ENCODE assay signal across 37 cellular contexts in genomic region chr12:44036875-44037443, GRCh38.
"Had no signal": no experiment of that assay in that cellular context is flagged by ENCODE, and none has a peak within 500 bp of the region (broad histone marks: within the 10 kb centered on the region; RNA-seq: fewer than 3 reads in every experiment).

No MANE protein-coding gene starts in this region.

- H3K36me3 ChIP-seq: adrenal gland, ascending aorta, brain microvascular endothelial cell, breast epithelium, cardiac muscle cell had no signal

- H3K27ac ChIP-seq: adrenal gland, ascending aorta, brain microvascular endothelial cell, breast epithelium, cardiac muscle cell had no signal

- H3K4me3 ChIP-seq: adrenal gland, ascending aorta, breast epithelium, cardiac muscle cell had no signal

- H3K4me1 ChIP-seq: adrenal gland, ascending aorta, breast epithelium had no signal

- H3K27ac Mint-ChIP-seq: activated naive CD4-positive, alpha-beta T cell treated with anti-CD3 and anti-CD28 coated beads for 36 hours; activated naive CD4-positive, alpha-beta T cell treated with anti-CD3 and anti-CD28 coated beads, Interleukin-2, amount 10 ng/mL, durations not matched to agents 7 days and 5 days; activated naive CD4-positive, alpha-beta T cell treated with anti-CD3 and anti-CD28 coated beads, Interleukin-2, amount 50 U/mL, for 24 hours; activated naive CD8-positive, alpha-beta T cell; activated naive CD8-positive, alpha-beta T cell treated with anti-CD3 and anti-CD28 coated beads for 36 hours; activated naive CD8-positive, alpha-beta T cell treated with anti-CD3 and anti-CD28 coated beads, Interleukin-2, amount 10 ng/mL, durations not matched to agents 7 days and 5 days; activated naive CD8-positive, alpha-beta T cell treated with anti-CD3 and anti-CD28 coated beads, Interleukin-2, amount 50 U/mL, for 24 hours; activated T-cell treated with anti-CD3 and anti-CD28 coated beads, Interleukin-2, amount 50 U/mL, for 24 hours; activated T-cell treated with anti-CD3 and anti-CD28 coated beads, Interleukin-2, amount 50 U/mL, for 72 hours; activated T-helper 1 cell treated with anti-CD3 and anti-CD28 coated beads, Interleukin-12 subunit alpha, Interleukin-12 subunit beta, Interleukin-2, Interleukin-4 antibody, amounts not matched to agents 30 ng/mL and 10 ng/mL and 1 ng/mL, durations not matched to agents 14 hours and 24 hours and 36 hours; activated T-helper 17 cell treated with anti-CD3 and anti-CD28 coated beads, Interleukin-2, amount 50 U/mL, for 72 hours; activated T-helper 2 cell treated with anti-CD3 and anti-CD28 coated beads, Interferon-gamma antibody, Interleukin-2, Interleukin-4, amounts not matched to agents 10 μg/mL and 5 μg/mL and 100 μg/mL, durations not matched to agents 14 hours and 24 hours and 36 hours had no signal

- H3K27me3 ChIP-seq: adrenal gland, ascending aorta, brain microvascular endothelial cell, breast epithelium, cardiac muscle cell had no signal

- DNase-seq: activated effector memory CD4-positive, alpha-beta T cell treated with anti-CD3 and anti-CD28 coated beads, Interleukin-2, amount 50 U/mL, for 16 hours; activated effector memory CD4-positive, alpha-beta T cell treated with Interleukin-2 at 50 U/mL for 16 hours; activated gamma-delta T cell; activated gamma-delta T cell treated with Interleukin-2 at 50 U/mL for 16 hours; activated naive CD4-positive, alpha-beta T cell; activated naive CD4-positive, alpha-beta T cell treated with anti-CD3 and anti-CD28 coated beads for 36 hours; activated naive CD4-positive, alpha-beta T cell treated with anti-CD3 and anti-CD28 coated beads, Interleukin-2, amount 10 ng/mL, durations not matched to agents 7 days and 5 days; activated naive CD4-positive, alpha-beta T cell treated with anti-CD3 and anti-CD28 coated beads, Interleukin-2, amount 50 U/mL, for 16 hours; activated naive CD4-positive, alpha-beta T cell treated with Interleukin-2 at 50 U/mL for 16 hours; activated naive CD8-positive, alpha-beta T cell treated with anti-CD3 and anti-CD28 coated beads for 36 hours; activated naive CD8-positive, alpha-beta T cell treated with anti-CD3 and anti-CD28 coated beads, Interleukin-2, amount 10 ng/mL, durations not matched to agents 7 days and 5 days; activated naive CD8-positive, alpha-beta T cell treated with anti-CD3 and anti-CD28 coated beads, Interleukin-2, amount 50 U/mL, for 24 hours; activated T-cell treated with anti-CD3 and anti-CD28 coated beads for 4 hours; activated T-cell treated with anti-CD3 and anti-CD28 coated beads, Interleukin-2, amount 50 U/mL, for 1 hour; activated T-cell treated with anti-CD3 and anti-CD28 coated beads, Interleukin-2, amount 50 U/mL, for 24 hours; activated T-cell treated with anti-CD3 and anti-CD28 coated beads, Interleukin-2, amount 50 U/mL, for 4 hours; activated T-cell treated with anti-CD3 and anti-CD28 coated beads, Interleukin-2, amount 50 U/mL, for 48 hours; activated T-cell treated with anti-CD3 and anti-CD28 coated beads, Interleukin-2, amount 50 U/mL, for 72 hours; adrenal gland; amniotic stem cell; amygdala; anterior cingulate cortex; brain microvascular endothelial cell; caudate nucleus; central memory CD4-positive, alpha-beta T cell; cerebellar nuclear complex had no signal

- H3K9me3 Mint-ChIP-seq: activated naive CD4-positive, alpha-beta T cell treated with anti-CD3 and anti-CD28 coated beads, Interleukin-2, amount 50 U/mL, for 24 hours; activated naive CD4-positive, alpha-beta T cell treated with anti-CD3 and anti-CD28 coated beads, Interleukin-2, amount 50 U/mL, for 72 hours; activated naive CD8-positive, alpha-beta T cell treated with anti-CD3 and anti-CD28 coated beads for 36 hours; activated naive CD8-positive, alpha-beta T cell treated with anti-CD3 and anti-CD28 coated beads, Interleukin-2, amount 50 U/mL, for 24 hours; activated T-cell treated with anti-CD3 and anti-CD28 coated beads, Interleukin-2, amount 50 U/mL, for 24 hours; activated T-cell treated with anti-CD3 and anti-CD28 coated beads, Interleukin-2, amount 50 U/mL, for 4 hours; activated T-cell treated with anti-CD3 and anti-CD28 coated beads, Interleukin-2, amount 50 U/mL, for 72 hours; activated T-helper 1 cell treated with anti-CD3 and anti-CD28 coated beads, Interleukin-12 subunit alpha, Interleukin-12 subunit beta, Interleukin-2, Interleukin-4 antibody, amounts not matched to agents 30 ng/mL and 10 ng/mL and 1 ng/mL, durations not matched to agents 14 hours and 24 hours and 36 hours; activated T-helper 17 cell treated with anti-CD3 and anti-CD28 coated beads, Interleukin-2, amount 50 U/mL, for 72 hours; activated T-helper 2 cell treated with anti-CD3 and anti-CD28 coated beads, Interferon-gamma antibody, Interleukin-2, Interleukin-4, amounts not matched to agents 10 μg/mL and 5 μg/mL and 100 μg/mL, durations not matched to agents 14 hours and 24 hours and 36 hours; central memory CD8-positive, alpha-beta T cell had no signal

- H3K36me3 Mint-ChIP-seq: activated naive CD4-positive, alpha-beta T cell treated with anti-CD3 and anti-CD28 coated beads, Interleukin-2, amount 10 ng/mL, durations not matched to agents 7 days and 5 days; activated naive CD4-positive, alpha-beta T cell treated with anti-CD3 and anti-CD28 coated beads, Interleukin-2, amount 50 U/mL, for 72 hours; activated naive CD8-positive, alpha-beta T cell treated with anti-CD3 and anti-CD28 coated beads, Interleukin-2, amount 10 ng/mL, durations not matched to agents 7 days and 5 days had no signal

- H3K4me1 Mint-ChIP-seq: activated naive CD4-positive, alpha-beta T cell treated with anti-CD3 and anti-CD28 coated beads, Interleukin-2, amount 10 ng/mL, durations not matched to agents 7 days and 5 days; activated naive CD4-positive, alpha-beta T cell treated with anti-CD3 and anti-CD28 coated beads, Interleukin-2, amount 50 U/mL, for 24 hours; activated naive CD8-positive, alpha-beta T cell treated with anti-CD3 and anti-CD28 coated beads for 36 hours; activated naive CD8-positive, alpha-beta T cell treated with anti-CD3 and anti-CD28 coated beads, Interleukin-2, amount 10 ng/mL, durations not matched to agents 7 days and 5 days; activated naive CD8-positive, alpha-beta T cell treated with anti-CD3 and anti-CD28 coated beads, Interleukin-2, amount 50 U/mL, for 24 hours; activated T-helper 17 cell treated with anti-CD3 and anti-CD28 coated beads, Interleukin-2, amount 50 U/mL, for 72 hours; brain; central memory CD8-positive, alpha-beta T cell had no signal

- ATAC-seq: activated naive CD4-positive, alpha-beta T cell treated with anti-CD3 and anti-CD28 coated beads, Interleukin-2, amount 50 U/mL, for 72 hours; activated naive CD8-positive, alpha-beta T cell treated with anti-CD3 and anti-CD28 coated beads, Interleukin-2, amount 50 U/mL, for 24 hours; activated T-cell treated with anti-CD3 and anti-CD28 coated beads, Interleukin-2, amount 50 U/mL, for 4 hours; activated T-cell treated with anti-CD3 and anti-CD28 coated beads, Interleukin-2, amount 50 U/mL, for 72 hours; activated T-helper 17 cell treated with anti-CD3 and anti-CD28 coated beads, Interleukin-2, amount 50 U/mL, for 72 hours had no signal

- H3K4me3 Mint-ChIP-seq: activated naive CD4-positive, alpha-beta T cell treated with anti-CD3 and anti-CD28 coated beads for 36 hours; activated naive CD4-positive, alpha-beta T cell treated with anti-CD3 and anti-CD28 coated beads, Interleukin-2, amount 10 ng/mL, durations not matched to agents 7 days and 5 days; activated naive CD4-positive, alpha-beta T cell treated with anti-CD3 and anti-CD28 coated beads, Interleukin-2, amount 50 U/mL, for 24 hours; activated naive CD8-positive, alpha-beta T cell; activated naive CD8-positive, alpha-beta T cell treated with anti-CD3 and anti-CD28 coated beads for 36 hours; activated naive CD8-positive, alpha-beta T cell treated with anti-CD3 and anti-CD28 coated beads, Interleukin-2, amount 10 ng/mL, durations not matched to agents 7 days and 5 days; activated naive CD8-positive, alpha-beta T cell treated with anti-CD3 and anti-CD28 coated beads, Interleukin-2, amount 50 U/mL, for 24 hours; activated T-cell treated with anti-CD3 and anti-CD28 coated beads, Interleukin-2, amount 50 U/mL, for 24 hours; activated T-cell treated with anti-CD3 and anti-CD28 coated beads, Interleukin-2, amount 50 U/mL, for 4 hours; activated T-cell treated with anti-CD3 and anti-CD28 coated beads, Interleukin-2, amount 50 U/mL, for 72 hours; activated T-helper 1 cell treated with anti-CD3 and anti-CD28 coated beads, Interleukin-12 subunit alpha, Interleukin-12 subunit beta, Interleukin-2, Interleukin-4 antibody, amounts not matched to agents 30 ng/mL and 10 ng/mL and 1 ng/mL, durations not matched to agents 14 hours and 24 hours and 36 hours; activated T-helper 17 cell treated with anti-CD3 and anti-CD28 coated beads, Interleukin-2, amount 50 U/mL, for 72 hours; brain; central memory CD8-positive, alpha-beta T cell had no signal

- H3K27me3 Mint-ChIP-seq: activated naive CD4-positive, alpha-beta T cell treated with anti-CD3 and anti-CD28 coated beads, Interleukin-2, amount 10 ng/mL, durations not matched to agents 7 days and 5 days; activated naive CD4-positive, alpha-beta T cell treated with anti-CD3 and anti-CD28 coated beads, Interleukin-2, amount 50 U/mL, for 24 hours; activated naive CD8-positive, alpha-beta T cell; activated naive CD8-positive, alpha-beta T cell treated with anti-CD3 and anti-CD28 coated beads for 36 hours; activated naive CD8-positive, alpha-beta T cell treated with anti-CD3 and anti-CD28 coated beads, Interleukin-2, amount 10 ng/mL, durations not matched to agents 7 days and 5 days; activated naive CD8-positive, alpha-beta T cell treated with anti-CD3 and anti-CD28 coated beads, Interleukin-2, amount 50 U/mL, for 24 hours; activated T-cell treated with anti-CD3 and anti-CD28 coated beads, Interleukin-2, amount 50 U/mL, for 24 hours; activated T-helper 17 cell treated with anti-CD3 and anti-CD28 coated beads, Interleukin-2, amount 50 U/mL, for 72 hours; brain; central memory CD8-positive, alpha-beta T cell had no signal

- H3K9me3 ChIP-seq: adrenal gland had no signal
